ENCODE assay signal across 11 cellular contexts in the genomic region with DNA sequence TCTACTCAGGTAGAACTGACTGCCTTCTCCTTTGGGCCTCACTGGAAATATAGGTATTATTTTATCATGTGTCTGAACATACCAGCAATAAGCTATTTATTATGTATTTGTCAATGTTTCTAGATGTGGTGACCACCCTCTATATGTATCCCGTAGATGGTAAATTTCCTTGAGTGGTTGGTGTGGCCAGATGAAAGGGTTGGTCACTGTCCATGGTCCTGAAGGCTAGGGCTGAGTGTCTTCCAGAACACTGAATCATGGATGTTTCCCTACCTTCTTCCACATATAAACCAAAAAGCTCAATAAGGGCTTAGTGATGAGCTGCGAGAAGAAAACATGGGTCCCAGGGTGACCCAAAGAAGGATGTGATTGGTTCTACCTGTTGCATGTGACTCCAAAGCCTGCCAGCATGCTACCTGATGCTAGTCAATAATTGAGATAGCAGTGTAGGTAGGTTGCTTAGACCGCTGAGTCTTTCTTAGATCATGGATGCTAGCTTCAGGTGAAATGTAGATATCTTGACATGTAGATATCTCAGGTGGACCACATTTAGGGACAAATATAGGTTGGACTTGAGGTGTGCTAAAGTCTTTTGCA.
DNase-seq lines count a peak whose midpoint lies in the region; ATAC-seq and TF ChIP-seq lines count a peak whose summit lies in the region.
"Had no signal": no experiment of that assay in that cellular context is flagged by ENCODE, and none has a peak within 500 bp of the region (broad histone marks: within the 10 kb centered on the region; RNA-seq: fewer than 3 reads in every experiment).

No MANE protein-coding gene starts in this region.

- in situ Hi-C loops in SK-MEL-5 (cut with HindIII; ENCODE audit: low pct_unique_long_range_greater_than_20kb, low sequenced_read_pairs), result no loop called here

- H3K56ac ChIP-seq in H9 (ENCODE audit: insufficient read length, low read depth, low read length), result no peak overlapping the region

- no peak overlapping the region for H3K4me2 ChIP-seq in H9 (ENCODE audit: insufficient read depth, insufficient read length, low read length)

- H3K14ac ChIP-seq in H9 (ENCODE audit: insufficient read depth, low read length), result no peak overlapping the region

- H4K5ac ChIP-seq in H9 (ENCODE audit: insufficient read length, low read depth, low read length), result no peak overlapping the region

- ATAC-seq in HG03469 (IDR thresholded peaks at IDR 0.05; ENCODE audit: unreplicated experiment), result no peak
- ATAC-seq: right cardiac atrium; stimulated activated memory B cell treated with anti-CD40 and anti-IgM and Interleukin-4, amounts not matched to agents 10 μg/mL and 1 μg/mL and 100 μg/mL, for 72 hours had no signal

- H2BK120ac ChIP-seq in H9 (ENCODE audit: low read depth, low read length, poor library complexity, severe bottlenecking), result no peak overlapping the region

- WGBS in H9 (ENCODE audit: extremely low coverage, insufficient read length, low lambda C conversion rate), result no CpG with 5 or more reads among the region's 3 CpGs
- no CpG with 5 or more reads among the region's 3 CpGs for WGBS in iPS DF 6.9 (ENCODE audit: insufficient coverage, insufficient read length)

- H3K36me3 Mint-ChIP-seq in H9 (ENCODE audit: insufficient read depth in 1 of 3, low read depth in 3 of 3), result no peaks in the 10 kb centered on the region
- H3K36me3 Mint-ChIP-seq in activated T-helper 1 cell treated with anti-CD3 and anti-CD28 coated beads, Interleukin-12 subunit alpha, Interleukin-12 subunit beta, Interleukin-2, Interleukin-4 antibody, amounts not matched to agents 30 ng/mL and 10 ng/mL and 1 ng/mL, durations not matched to agents 14 hours and 24 hours and 36 hours (ENCODE audit: low read depth), result no peaks in the 10 kb centered on the region
- H3K36me3 Mint-ChIP-seq: stimulated activated memory B cell treated with anti-CD40 and anti-IgM and Interleukin-4, amounts not matched to agents 10 μg/mL and 1 μg/mL and 100 μg/mL, for 72 hours had no signal

- H3K4ac ChIP-seq in H9 (ENCODE audit: low read depth, low read length), result no peak overlapping the region

- H3T11ph ChIP-seq in H9 (ENCODE audit: low read length), result no peak overlapping the region

- H3K79me1 ChIP-seq in H9 (ENCODE audit: insufficient read depth, low read depth, low read length, poor library complexity, severe bottlenecking), result no peaks in the 10 kb centered on the region

- no peaks in the 10 kb centered on the region for H3K23me2 ChIP-seq in H9 (ENCODE audit: insufficient read length, low read depth, low read length, poor library complexity, severe bottlenecking)

- H2BK15ac ChIP-seq in H9 (ENCODE audit: low read depth, low read length), result no peak overlapping the region

- no peak for TF ChIP-seq CTCF in H9 (conservative IDR thresholded peaks at IDR 0.05)

- H3K9ac ChIP-seq in H9 (ENCODE audit: extremely low read depth, insufficient read length, low read length), result no peak overlapping the region

- H4K20me1 ChIP-seq in H9 (ENCODE audit: control insufficient read depth, insufficient read depth, insufficient read length), result no peaks in the 10 kb centered on the region

- no peak overlapping the region for H3K18ac ChIP-seq in H9 (ENCODE audit: insufficient read length, low read depth, low read length)

- peak; percentile 41 for DNase-seq in AG08396 (ENCODE audit: low spot score)
- DNase-seq in H9, result peak; percentile 62
- peak; percentile 14 for DNase-seq in SK-MEL-5 (ENCODE audit: low read depth, low spot score)
- peak; percentile 31 for DNase-seq in iPS DF 6.9 (ENCODE audit: low read depth, low spot score)
- no peak for DNase-seq in GM19240 (ENCODE audit: insufficient read length, low spot score)
- no peak for DNase-seq in activated T-helper 1 cell treated with anti-CD3 and anti-CD28 coated beads, Interleukin-12 subunit alpha, Interleukin-12 subunit beta, Interleukin-2, Interleukin-4 antibody, amounts not matched to agents 30 ng/mL and 10 ng/mL and 1 ng/mL, durations not matched to agents 14 hours and 24 hours and 36 hours (ENCODE audit: low spot score)
- DNase-seq in NCI-H774 (lab: John Stamatoyannopoulos, UW), result no peak
- DNase-seq: right cardiac atrium, T1000 had no signal

- H3K4me3 ChIP-seq in iPS DF 6.9 (ENCODE audit: low read length), result no peak overlapping the region

- H3K27me3 ChIP-seq in H9 (ENCODE audit: insufficient read depth, low read length) (no peaks in the 10 kb centered on the region), iPS DF 6.9 (ENCODE audit: control insufficient read depth, insufficient read depth, low read length) (no peaks in the 10 kb centered on the region; the same call in 1 of the 2 replicates)

- no peak overlapping the region for H2BK12ac ChIP-seq in H9 (ENCODE audit: insufficient read length, low read depth, low read length)

- H3K27ac Mint-ChIP-seq in H9, result no peak overlapping the region
- H3K27ac Mint-ChIP-seq in activated T-helper 1 cell treated with anti-CD3 and anti-CD28 coated beads, Interleukin-12 subunit alpha, Interleukin-12 subunit beta, Interleukin-2, Interleukin-4 antibody, amounts not matched to agents 30 ng/mL and 10 ng/mL and 1 ng/mL, durations not matched to agents 14 hours and 24 hours and 36 hours, result no peak overlapping the region
- H3K27ac Mint-ChIP-seq: stimulated activated memory B cell treated with anti-CD40 and anti-IgM and Interleukin-4, amounts not matched to agents 10 μg/mL and 1 μg/mL and 100 μg/mL, for 72 hours had no signal

- H3K36me3 ChIP-seq in iPS DF 6.9 (ENCODE audit: control insufficient read depth, insufficient read depth, low read length), result no peaks in the 10 kb centered on the region

- no peaks in the 10 kb centered on the region for H3K79me2 ChIP-seq in H9 (ENCODE audit: insufficient read depth, low read length)

- H3K23ac ChIP-seq in H9 (ENCODE audit: insufficient read length, low read depth, low read length), result no peak overlapping the region

- no peak overlapping the region for H4K8ac ChIP-seq in H9 (replicated peaks; ENCODE audit: insufficient read length, low read depth, low read length)

- H2AK5ac ChIP-seq in H9 (ENCODE audit: insufficient read length, low read length), result no peak overlapping the region

- no peak overlapping the region for H2AFZ ChIP-seq in H9 (ENCODE audit: low read length)

- H3K4me1 ChIP-seq in H9 (ENCODE audit: insufficient read depth, low read length), result no peaks in the 10 kb centered on the region; the same call in 1 of the 2 replicates
- H3K4me1 ChIP-seq in iPS DF 6.9 (ENCODE audit: control insufficient read depth, insufficient read depth, low read length), result no peaks in the 10 kb centered on the region

- H3K9me3 ChIP-seq in H9 (ENCODE audit: control insufficient read depth, low read depth, low read length), result no peaks in the 10 kb centered on the region
- no peaks in the 10 kb centered on the region for H3K9me3 ChIP-seq in iPS DF 6.9 (ENCODE audit: control insufficient read depth, insufficient read depth, low read length)

- H3K4me1 Mint-ChIP-seq in H9, result peaks cover 15 to 24% of the 10 kb centered on the region in 2 experiments
- no peaks in the 10 kb centered on the region for H3K4me1 Mint-ChIP-seq in activated T-helper 1 cell treated with anti-CD3 and anti-CD28 coated beads, Interleukin-12 subunit alpha, Interleukin-12 subunit beta, Interleukin-2, Interleukin-4 antibody, amounts not matched to agents 30 ng/mL and 10 ng/mL and 1 ng/mL, durations not matched to agents 14 hours and 24 hours and 36 hours (ENCODE audit: low read depth)
- H3K4me1 Mint-ChIP-seq: stimulated activated memory B cell treated with anti-CD40 and anti-IgM and Interleukin-4, amounts not matched to agents 10 μg/mL and 1 μg/mL and 100 μg/mL, for 72 hours had no signal

- no peak overlapping the region for H3K4me3 Mint-ChIP-seq in H9
- no peak overlapping the region for H3K4me3 Mint-ChIP-seq in activated T-helper 1 cell treated with anti-CD3 and anti-CD28 coated beads, Interleukin-12 subunit alpha, Interleukin-12 subunit beta, Interleukin-2, Interleukin-4 antibody, amounts not matched to agents 30 ng/mL and 10 ng/mL and 1 ng/mL, durations not matched to agents 14 hours and 24 hours and 36 hours
- H3K4me3 Mint-ChIP-seq: stimulated activated memory B cell treated with anti-CD40 and anti-IgM and Interleukin-4, amounts not matched to agents 10 μg/mL and 1 μg/mL and 100 μg/mL, for 72 hours had no signal

- no peak overlapping the region for H3K27ac ChIP-seq in H9 (ENCODE audit: insufficient read length, low read depth, low read length)
- H3K27ac ChIP-seq in iPS DF 6.9 (ENCODE audit: low read length), result no peak overlapping the region

- peaks cover 38% of the 10 kb centered on the region for H3K27me3 Mint-ChIP-seq in H9 (ENCODE audit: low read depth)
- H3K27me3 Mint-ChIP-seq in activated T-helper 1 cell treated with anti-CD3 and anti-CD28 coated beads, Interleukin-12 subunit alpha, Interleukin-12 subunit beta, Interleukin-2, Interleukin-4 antibody, amounts not matched to agents 30 ng/mL and 10 ng/mL and 1 ng/mL, durations not matched to agents 14 hours and 24 hours and 36 hours (ENCODE audit: insufficient read depth), result no peaks in the 10 kb centered on the region

- H3K9me3 Mint-ChIP-seq in H9, result no peaks in the 10 kb centered on the region
- no peaks in the 10 kb centered on the region for H3K9me3 Mint-ChIP-seq in activated T-helper 1 cell treated with anti-CD3 and anti-CD28 coated beads, Interleukin-12 subunit alpha, Interleukin-12 subunit beta, Interleukin-2, Interleukin-4 antibody, amounts not matched to agents 30 ng/mL and 10 ng/mL and 1 ng/mL, durations not matched to agents 14 hours and 24 hours and 36 hours
- H3K9me3 Mint-ChIP-seq: stimulated activated memory B cell treated with anti-CD40 and anti-IgM and Interleukin-4, amounts not matched to agents 10 μg/mL and 1 μg/mL and 100 μg/mL, for 72 hours had no signal

- H2BK20ac ChIP-seq in H9 (ENCODE audit: low read depth, low read length, poor library complexity, severe bottlenecking), result no peak overlapping the region

- H2BK5ac ChIP-seq in H9 (ENCODE audit: insufficient read length, low read length), result no peak overlapping the region

- no peak overlapping the region for H4K91ac ChIP-seq in H9 (ENCODE audit: insufficient read length, low read depth, low read length)

- intact Hi-C loops in activated T-helper 1 cell treated with anti-CD3 and anti-CD28 coated beads, Interleukin-12 subunit alpha, Interleukin-12 subunit beta, Interleukin-2, Interleukin-4 antibody, amounts not matched to agents 30 ng/mL and 10 ng/mL and 1 ng/mL, durations not matched to agents 14 hours and 24 hours and 36 hours (cut with micrococcal nuclease), result no loop called here

Comparison
In these comparisons a context has a peak if more than half of its experiments do, and no peak if none do; other contexts are left out.
1. DNase-seq: peak in AG08396 (single experiment), H9 (single experiment), SK-MEL-5 (single experiment) and iPS DF 6.9 (single experiment); none in GM19240 (single experiment), activated T-helper 1 cell treated with anti-CD3 and anti-CD28 coated beads, Interleukin-12 subunit alpha, Interleukin-12 subunit beta, Interleukin-2, Interleukin-4 antibody, amounts not matched to agents 30 ng/mL and 10 ng/mL and 1 ng/mL, durations not matched to agents 14 hours and 24 hours and 36 hours (single experiment) and NCI-H774 (single experiment).